8 cellular contexts compared by ENCODE assay signal in genomic region chr16:8963825-8964441, GRCh38. TPM values are rescaled to one million over a fixed set of nuclear protein-coding genes. Genes with fewer than 3 reads are reported as not detected.
DNase-seq lines count a peak whose midpoint lies in the region; ATAC-seq and TF ChIP-seq lines count a peak whose summit lies in the region.

USP7 (minus strand) TSS chr16:8963906; CDS start chr16:8963285, 621 bp downstream.

- H3K4me1 ChIP-seq in mucosa of stomach (ENCODE audit: control insufficient read depth, insufficient read depth, low read length), result peaks cover 37% of the 10 kb centered on the region

- ATAC-seq in GM21526 (IDR thresholded peaks at IDR 0.05; ENCODE audit: low FRiP score, unreplicated experiment), result peak; percentile 73

- H3K4me3 ChIP-seq in epithelial cell of proximal tubule (ENCODE audit: low read depth, low read length), result peak within 1 kb of the TSS; percentile 86
- peak within 1 kb of the TSS; percentile 19 for H3K4me3 ChIP-seq in mucosa of stomach (ENCODE audit: low read length)

- H3K9ac ChIP-seq in mucosa of stomach (ENCODE audit: low read length), result peak within 1 kb of the TSS; percentile 78

- no peaks in the 10 kb centered on the region for H3K36me3 ChIP-seq in mucosa of stomach (ENCODE audit: control insufficient read depth, insufficient read depth, low read length)

- no peak for TF ChIP-seq CTCF in epithelial cell of proximal tubule (conservative IDR thresholded peaks at IDR 0.05; ENCODE audit: low read depth, low read length)

- peak; percentile 96 for DNase-seq in DMS 273 (lab: John Stamatoyannopoulos, UW; ENCODE audit: unreplicated experiment)
- DNase-seq in HuH-7 (ENCODE audit: low spot score), result peak; percentile 86
- DNase-seq in OCI-M1 (lab: John Stamatoyannopoulos, UW), result peak; percentile 90
- peak; percentile 86 for DNase-seq in activated T-cell treated with anti-CD3 and anti-CD28 coated beads for 4 hours
- no peak for DNase-seq in epithelial cell of proximal tubule (ENCODE audit: low read depth)
- peak; percentile 81 to 83 for DNase-seq in stimulated activated CD8-positive, alpha-beta memory T cell treated with anti-CD3 and anti-CD28 coated beads, Interleukin-7, amount 100 ng/mL, for 1 hour (ENCODE audit: low read depth in 2 of 2)

- no peaks in the 10 kb centered on the region for H3K27me3 ChIP-seq in mucosa of stomach (ENCODE audit: control insufficient read depth, insufficient read depth, low read length)

- no peaks in the 10 kb centered on the region for H3K9me3 ChIP-seq in mucosa of stomach (ENCODE audit: control insufficient read depth, low read length)

RNA-seq across cellular contexts. Expression of gene USP7, which starts in this region (rescaled TPM):
- total RNA-seq in epithelial cell of proximal tubule, result 58.6 and 91.4 TPM in 2 replicates
